Comparison of ENCODE assay signal across 8 cellular contexts in the genomic region with DNA sequence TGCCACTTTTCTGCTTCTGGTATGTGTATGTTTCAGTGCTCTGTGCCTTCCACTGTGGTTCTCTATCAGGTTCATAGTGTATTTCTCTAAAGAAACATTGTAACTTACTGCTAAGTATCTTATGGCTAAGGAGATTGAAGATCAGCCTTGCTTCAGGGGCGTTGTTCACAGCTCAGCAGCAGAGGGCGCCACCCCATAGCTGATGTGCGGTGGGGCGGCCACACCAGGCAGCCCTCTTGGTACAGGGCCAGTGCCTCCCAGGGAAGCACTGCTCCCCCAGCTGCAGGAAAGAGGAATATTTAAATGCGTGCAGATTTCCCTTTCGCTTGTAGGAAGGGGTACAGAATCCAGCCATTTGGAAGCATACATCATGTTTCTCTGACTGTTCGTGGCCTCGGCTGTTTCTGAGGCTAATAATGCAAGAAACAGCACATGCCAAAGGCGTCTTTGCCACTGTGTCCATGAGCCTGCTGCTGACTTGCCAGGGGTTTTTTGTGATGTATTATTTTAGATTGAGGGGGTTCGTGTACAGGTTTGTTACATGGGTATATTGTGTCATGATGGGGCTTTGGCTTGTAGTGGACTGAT.
DNase-seq lines count a peak whose midpoint lies in the region; ATAC-seq and TF ChIP-seq lines count a peak whose summit lies in the region.
"Not testable (repeated sequence)": the region's sequence is repeated elsewhere in the genome, so short reads cannot be mapped to it uniquely, and the experiment has no call there.

No MANE protein-coding gene starts in this region.

- CTCF ChIA-PET in PC-3 (lab: Charles Lee), result not testable (repeated sequence)

- H2AFZ ChIP-seq in ACC112 (ENCODE audit: low read length, unreplicated experiment) (peak overlapping the region; percentile 43), PC-3 (ENCODE audit: low read length) (0 out of 2 replicates have a peak overlapping the region, but pooled peaks have one; percentile 57)

- H3K9me3 ChIP-seq in PC-3 (ENCODE audit: low read length), result not testable (repeated sequence)

- not testable (repeated sequence) for BruUV-seq in PC-3 (replicated peaks; lab: Mats Ljungman, UMichigan)

- H3K36me3 ChIP-seq in ACC112 (ENCODE audit: insufficient read depth, low read length); PC-3 (ENCODE audit: low read depth, low read length); kidney epithelial cell (ENCODE audit: control insufficient read depth, insufficient read depth, low read length): not testable (repeated sequence)

- intact Hi-C loops in PC-3 (cut with micrococcal nuclease), result loop anchor here (1.0 to 5.0 kb wide), 3 partner anchors 92 to 169 kb away; partner anchors contain the start of gene ADORA2B

- H3K4me2 ChIP-seq in PC-3 (ENCODE audit: low read length), result peak overlapping the region; percentile 80

- H3K27ac ChIP-seq in ACC112 (ENCODE audit: low read depth, low read length); coronary artery: not testable (repeated sequence)
- peak overlapping the region; percentile 40; the same call in 1 of the 2 replicates for H3K27ac ChIP-seq in PC-3 (ENCODE audit: low read length)

- not testable (repeated sequence) for H3F3A ChIP-seq in PC-3 (ENCODE audit: low read length, unreplicated experiment)

- H3K79me2 ChIP-seq in ACC112 (ENCODE audit: control insufficient read depth, insufficient read depth, low read length, unreplicated experiment); PC-3 (ENCODE audit: low read length): not testable (repeated sequence)

- H3K27me3 ChIP-seq in ACC112 (ENCODE audit: insufficient read depth, low read length); PC-3 (ENCODE audit: low read length); kidney epithelial cell (ENCODE audit: control insufficient read depth, insufficient read depth, low read length): not testable (repeated sequence)

- H3K4me1 ChIP-seq in ACC112 (ENCODE audit: control insufficient read depth, insufficient read depth, low read length, unreplicated experiment), result not testable (repeated sequence)
- peaks cover 26% of the 10 kb centered on the region for H3K4me1 ChIP-seq in PC-3 (ENCODE audit: insufficient read depth, low read length)

- H3K9ac ChIP-seq in PC-3 (ENCODE audit: low read length), result peak overlapping the region; percentile 62

- TF ChIP-seq CTCF in PC-3 (conservative IDR thresholded peaks at IDR 0.05; ENCODE audit: low read depth, low read length), result peak; percentile 80
- TF ChIP-seq CTCF in coronary artery (IDR thresholded peaks at IDR 0.05), result peak; percentile 71
- peak; percentile 82 for TF ChIP-seq CTCF in kidney epithelial cell (IDR thresholded peaks at IDR 0.05; ENCODE audit: insufficient read depth, low read length, poor library complexity, severe bottlenecking)

- H3K9me2 ChIP-seq in PC-3 (replicated peaks; ENCODE audit: low read length), result not testable (repeated sequence)

- H3K4me3 ChIP-seq in ACC112 (ENCODE audit: low read depth, low read length) (peak overlapping the region; percentile 58), PC-3 (ENCODE audit: low read length) (peak overlapping the region; percentile 47; the same call in 1 of the 2 replicates), coronary artery (peak overlapping the region; percentile 38)
- not testable (repeated sequence) for H3K4me3 ChIP-seq in kidney epithelial cell (ENCODE audit: low read depth, low read length)

- POLR2A ChIA-PET in PC-3 (lab: Charles Lee; ENCODE audit: unreplicated experiment), result not testable (repeated sequence)

- not testable (repeated sequence) for H4K20me1 ChIP-seq in PC-3 (ENCODE audit: low read length)

- DNase-seq in LoVo (ENCODE audit: low spot score) (peak; percentile 72), PC-3 (peak; percentile 86), coronary artery (ENCODE audit: low spot score) (peak; percentile 74)
- DNase-seq in activated CD8-positive, alpha-beta memory T cell treated with anti-CD3 and anti-CD28 coated beads for 1 hour (ENCODE audit: extremely low read depth in 1 of 2, low read depth in 1 of 2), result peak; percentile 22 to 55
- not testable (repeated sequence) for DNase-seq in kidney epithelial cell (ENCODE audit: low read depth)
- DNase-seq in stimulated activated CD4-positive, alpha-beta T cell treated with anti-CD3 and anti-CD28 coated beads, Interleukin-12 subunit alpha, Interleukin-12 subunit beta, amount 100 ng/mL, for 4 hours, result peak; percentile 72

- peak; percentile 43 for ATAC-seq in GM18517 (IDR thresholded peaks at IDR 0.05; ENCODE audit: unreplicated experiment)
- peak; percentile 86 for ATAC-seq in PC-3
